Comparison of ENCODE assay signal across 5 cellular contexts in genomic region chr10:97528876-97529275, GRCh38. TPM values are rescaled to one million over a fixed set of nuclear protein-coding genes. Genes with fewer than 3 reads are reported as not detected.
"Had no signal": no experiment of that assay in that cellular context is flagged by ENCODE, and none has a peak within 500 bp of the region (broad histone marks: within the 10 kb centered on the region; RNA-seq: fewer than 3 reads in every experiment).

No MANE protein-coding gene starts in this region.

RNA-seq across cellular contexts. Expression of gene ANKRD2, which starts 43.7 kb away (rescaled TPM):
- total RNA-seq: GM23248, GM23338, H1, H7, H9 had no signal
- polyA plus RNA-seq: GM23248, GM23338, H1 had no signal

RNA-seq across cellular contexts. Expression of gene HOGA1, which starts 55.3 kb away (rescaled TPM):
- total RNA-seq: GM23338, H7 had no signal
